20 cellular contexts compared by ENCODE assay signal in the genomic region with DNA sequence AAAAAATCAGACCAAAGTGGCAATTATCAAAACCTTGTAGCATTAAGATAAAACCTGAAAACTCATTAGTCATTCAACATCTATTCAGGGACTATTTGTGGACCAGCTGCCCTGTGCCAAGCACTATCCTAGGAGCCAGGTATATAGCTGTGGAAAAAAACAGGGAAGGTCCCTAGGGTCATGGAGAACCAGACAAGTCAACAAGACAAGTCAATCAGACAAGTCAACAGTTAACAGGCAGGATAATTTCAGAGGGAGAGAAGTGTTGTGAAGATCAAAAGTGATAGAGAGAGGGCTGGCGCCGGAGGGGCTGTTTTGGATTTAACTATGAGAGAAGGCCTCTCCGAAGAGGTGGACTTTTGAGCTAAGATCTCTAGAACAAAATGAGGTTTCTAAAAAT. TPM values are rescaled to one million over a fixed set of nuclear protein-coding genes. Genes with fewer than 3 reads are reported as not detected.
"Had no signal": no experiment of that assay in that cellular context is flagged by ENCODE, and none has a peak within 500 bp of the region (broad histone marks: within the 10 kb centered on the region; RNA-seq: fewer than 3 reads in every experiment).

No MANE protein-coding gene starts in this region.

- H3K4me2 ChIP-seq: smooth muscle cell had no signal

- H3K4me3 ChIP-seq: gastroesophageal sphincter, left lung, lung, smooth muscle cell, thyroid gland, upper lobe of left lung, uterus had no signal

- H3K9me3 ChIP-seq: gastroesophageal sphincter, left lung, thyroid gland, upper lobe of left lung, uterus had no signal

- H3K27me3 ChIP-seq: gastroesophageal sphincter, left lung, thyroid gland, upper lobe of left lung, uterus had no signal

- H3K27ac ChIP-seq: gastroesophageal sphincter, left lung, thyroid gland, upper lobe of left lung, uterus had no signal

- ATAC-seq: esophagus mucosa; gastroesophageal sphincter; left lung; naive thymus-derived CD4-positive, alpha-beta T cell had no signal

- H3K4me1 ChIP-seq: thyroid gland, upper lobe of left lung, uterus had no signal

- FAIRE-seq: endometrium, keratinocyte had no signal

- H3K36me3 ChIP-seq: gastroesophageal sphincter, left lung, thyroid gland, upper lobe of left lung, uterus had no signal

- DNase-seq: effector memory CD4-positive, alpha-beta T cell; glutamatergic neuron; immature natural killer cell; left lung; mesenchymal stem cell; naive thymus-derived CD4-positive, alpha-beta T cell; nephron progenitor cell; stimulated activated CD4-positive, alpha-beta T cell treated with anti-CD3 and anti-CD28 coated beads, Interleukin-2, amount 100 ng/mL, for 48 hours; stimulated activated naive CD4-positive, alpha-beta T cell treated with Interleukin-2 at 50 U/mL for 16 hours; thyroid gland; upper lobe of left lung; uterus had no signal

RNA-seq across cellular contexts. Expression of a gene that starts 3.3 kb away (rescaled TPM):
- total RNA-seq: esophagus mucosa, fibroblast of lung, left lung, pulmonary artery endothelial cell, smooth muscle cell, thyroid gland had no signal
- polyA plus RNA-seq: fibroblast of lung; immature natural killer cell; keratinocyte; naive thymus-derived CD4-positive, alpha-beta T cell; smooth muscle cell had no signal

RNA-seq across cellular contexts. Expression of a gene that starts 32.6 kb away (rescaled TPM):
- total RNA-seq: naive thymus-derived CD4-positive, alpha-beta T cell; pulmonary artery endothelial cell; smooth muscle cell had no signal
- polyA plus RNA-seq: immature natural killer cell; keratinocyte; naive thymus-derived CD4-positive, alpha-beta T cell; smooth muscle cell had no signal

RNA-seq across cellular contexts. Expression of a gene that starts 42.3 kb away (rescaled TPM):
- total RNA-seq: pulmonary artery endothelial cell, thyroid gland had no signal
- polyA plus RNA-seq: immature natural killer cell; keratinocyte; naive thymus-derived CD4-positive, alpha-beta T cell; smooth muscle cell had no signal
